Comparison of ENCODE assay signal across 8 cellular contexts in genomic region chr21:31659286-31660133, GRCh38. TPM values are rescaled to one million over a fixed set of nuclear protein-coding genes. Genes with fewer than 3 reads are reported as not detected.
DNase-seq lines count a peak whose midpoint lies in the region; ATAC-seq and TF ChIP-seq lines count a peak whose summit lies in the region.

Gene SOD1, plus strand, starts transcription at chr21:31659693. Its CDS starts 77 bp downstream, at chr21:31659770.

- H3K9me3 ChIP-seq in PC-9 (ENCODE audit: insufficient read depth, low read depth) (no peaks in the 10 kb centered on the region), mucosa of rectum (ENCODE audit: control insufficient read depth in 2 of 2, low read length in 2 of 2) (no peaks in the 10 kb centered on the region)

- peaks cover 44% of the 10 kb centered on the region for H3K79me2 ChIP-seq in PC-9 (ENCODE audit: low read depth)

- intact Hi-C loops in PC-9 (cut with micrococcal nuclease; ENCODE audit: unreplicated experiment): loop anchor here (5.0 kb wide), 1 partner anchor 73 kb away; the partner anchor contains the start of gene SCAF4

- CTCF ChIA-PET in PC-9 (lab: Charles Lee): no interaction called here

- BruUV-seq in PC-9 (replicated peaks; lab: Mats Ljungman, UMichigan): no TSS peak

- 0 out of 2 replicates have a peak, but pooled peaks have one; percentile 15 for TF ChIP-seq CTCF in PC-9 (conservative IDR thresholded peaks at IDR 0.05)

- H2AFZ ChIP-seq in PC-9: peak within 1 kb of the TSS; percentile 87

- H3K4me1 ChIP-seq in PC-9 (replicated peaks; ENCODE audit: insufficient read depth) (peaks cover 31% of the 10 kb centered on the region), mucosa of rectum (ENCODE audit: control insufficient read depth in 2 of 2, insufficient read depth in 2 of 2, low read length in 2 of 2) (peaks cover 20 to 24% of the 10 kb centered on the region in 2 donors)

- no peaks in the 10 kb centered on the region for H3K9me2 ChIP-seq in PC-9 (ENCODE audit: insufficient read depth)

- POLR2A ChIA-PET in PC-9 (lab: Charles Lee; ENCODE audit: unreplicated experiment): no interaction called here

- peak within 1 kb of the TSS; percentile 75 to 79 for H3K9ac ChIP-seq in mucosa of rectum (ENCODE audit: low read depth in 1 of 2, low read length in 2 of 2)

- H3K27me3 ChIP-seq in PC-9 (ENCODE audit: insufficient read depth, low read depth): no peaks in the 10 kb centered on the region
- H3K27me3 ChIP-seq in mucosa of rectum (ENCODE audit: control insufficient read depth in 2 of 2, insufficient read depth in 2 of 2, low read length in 2 of 2): no peaks in the 10 kb centered on the region

- peaks cover 10% of the 10 kb centered on the region for H3F3A ChIP-seq in PC-9 (ENCODE audit: insufficient read depth, low read depth)

- H3K4me2 ChIP-seq in PC-9: peak within 1 kb of the TSS; percentile 78

- in situ Hi-C loops in KBM-7 (cut with MboI; ENCODE audit: low pct_unique_long_range_greater_than_20kb, low sequenced_read_pairs): no loop called here

- peaks cover 7% of the 10 kb centered on the region; the same call in 1 of the 2 replicates for H3K36me3 ChIP-seq in PC-9 (ENCODE audit: low read depth)
- peaks cover 9% of the 10 kb centered on the region in 2 donors for H3K36me3 ChIP-seq in mucosa of rectum (ENCODE audit: control insufficient read depth in 2 of 2, insufficient read depth in 2 of 2, low read length in 2 of 2)

- H3K27ac ChIP-seq in PC-9 (peak within 1 kb of the TSS; percentile 66), mucosa of rectum (ENCODE audit: low read depth in 2 of 2, low read length in 2 of 2) (peak within 1 kb of the TSS; percentile 91)

- DNase-seq in DMS53 treated with DMSO at 0.1 percent for 48 hours (lab: John Stamatoyannopoulos, UW; ENCODE audit: unreplicated experiment): peak; percentile 65
- DNase-seq in KBM-7: peak; percentile 93
- DNase-seq in PC-9: peak; percentile 72 to 90
- DNase-seq in activated T-cell treated with anti-CD3 and anti-CD28 coated beads, Interleukin-2, amount 50 U/mL, for 1 hour: peak; percentile 97
- DNase-seq in erythroblast (lab: John Stamatoyannopoulos, UW): peak; percentile 95 to 97
- peak; percentile 86 to 91 for DNase-seq in stimulated activated CD8-positive, alpha-beta memory T cell treated with anti-CD3 and anti-CD28 coated beads, Interleukin-4, amount 100 ng/mL, for 4 hours (ENCODE audit: low read depth in 2 of 2, low spot score in 1 of 2)

- TF ChIP-seq POLR2A in erythroblast (IDR thresholded peaks at IDR 0.05; ENCODE audit: low read length): peak; percentile 98

- H3K4me3 ChIP-seq in PC-9: peak within 1 kb of the TSS; percentile 82
- peak within 1 kb of the TSS; percentile 80 to 92 for H3K4me3 ChIP-seq in mucosa of rectum (ENCODE audit: low read length in 2 of 2)

- ATAC-seq in GM21723 (IDR thresholded peaks at IDR 0.05; ENCODE audit: unreplicated experiment): peak; percentile 95

- H4K20me1 ChIP-seq in PC-9 (ENCODE audit: insufficient read depth): peaks cover 9% of the 10 kb centered on the region

RNA-seq across cellular contexts. Expression of gene SOD1, which starts in this region (rescaled TPM):
- 275 and 288 TPM in 2 replicates for total RNA-seq in PC-9 (2021)

Comparison
In these comparisons a context has a peak if more than half of its experiments do, and no peak if none do; other contexts are left out.
1. Peak in every context shown above with its lines: DNase-seq, ATAC-seq, H3K4me3 ChIP-seq and H3K27ac ChIP-seq.